In genomic region chr10:125765835-125766234, GRCh38 we compare ENCODE assay signal across 24 cellular contexts.
DNase-seq lines count a peak whose midpoint lies in the region; ATAC-seq, FAIRE-seq and TF ChIP-seq lines count a peak whose summit lies in the region.
"Had no signal": no experiment of that assay in that cellular context is flagged by ENCODE, and none has a peak within 500 bp of the region (broad histone marks: within the 10 kb centered on the region; RNA-seq: fewer than 3 reads in every experiment).

No MANE protein-coding gene starts in this region.

- H3K36me3 Mint-ChIP-seq in activated T-cell treated with anti-CD3 and anti-CD28 coated beads, Interleukin-2, amount 50 U/mL, for 24 hours (ENCODE audit: low read depth), result peaks cover 82% of the 10 kb centered on the region
- H3K36me3 Mint-ChIP-seq in memory B cell (peaks cover 29% of the 10 kb centered on the region), nephron progenitor cell (ENCODE audit: low read depth) (peaks cover 51% of the 10 kb centered on the region)

- no peak overlapping the region for H3K4me3 Mint-ChIP-seq in activated T-cell treated with anti-CD3 and anti-CD28 coated beads, Interleukin-2, amount 50 U/mL, for 24 hours
- H3K4me3 Mint-ChIP-seq in memory B cell, result no peak overlapping the region
- H3K4me3 Mint-ChIP-seq in nephron progenitor cell, result no peak overlapping the region
- H3K4me3 Mint-ChIP-seq: B cell; CD4-positive, alpha-beta T cell; CD8-positive, alpha-beta T cell had no signal

- H3K27ac Mint-ChIP-seq in activated T-cell treated with anti-CD3 and anti-CD28 coated beads, Interleukin-2, amount 50 U/mL, for 24 hours, result peak overlapping the region; percentile 44
- H3K27ac Mint-ChIP-seq in memory B cell (peak overlapping the region; percentile 19), nephron progenitor cell (peak overlapping the region; percentile 52)
- H3K27ac Mint-ChIP-seq: B cell; CD4-positive, alpha-beta T cell; CD8-positive, alpha-beta T cell had no signal

- DNase-seq in activated T-cell treated with anti-CD3 and anti-CD28 coated beads, Interleukin-2, amount 50 U/mL, for 24 hours, result no peak
- DNase-seq in activated T-cell treated with anti-CD3 and anti-CD28 coated beads for 4 hours, result no peak
- DNase-seq in memory B cell (ENCODE audit: low spot score in 2 of 2), result no peak
- DNase-seq in nephron progenitor cell, result no peak
- DNase-seq in DMS114 treated with DMSO at 0.1 percent for 48 hours (lab: John Stamatoyannopoulos, UW; ENCODE audit: unreplicated experiment), result no peak
- DNase-seq in RCC 7860 (ENCODE audit: low spot score), result no peak
- DNase-seq: AML-193; Caco-2; Calu3; CD4-positive, alpha-beta T cell; CD8-positive, alpha-beta T cell; DMS153; DMS53; DMS79; DND-41; EL; GDM1 had no signal

- ATAC-seq in memory B cell (ENCODE audit: low read depth), result no peak
- ATAC-seq in HG03097 (IDR thresholded peaks at IDR 0.05; ENCODE audit: low FRiP score, unreplicated experiment), result no peak
- ATAC-seq: A549; CD8-positive, alpha-beta T cell; GM12878 had no signal

- no peaks in the 10 kb centered on the region for H3K27me3 Mint-ChIP-seq in activated T-cell treated with anti-CD3 and anti-CD28 coated beads, Interleukin-2, amount 50 U/mL, for 24 hours
- H3K27me3 Mint-ChIP-seq in memory B cell (no peaks in the 10 kb centered on the region), nephron progenitor cell (ENCODE audit: low read depth, poor library complexity) (no peaks in the 10 kb centered on the region)
- H3K27me3 Mint-ChIP-seq: B cell; CD4-positive, alpha-beta T cell had no signal

- no peak for FAIRE-seq in RCC 7860 (lab: Jason Lieb, UNC)
- FAIRE-seq: A549, D721Med, GM12878, GM12892, GM18507 had no signal

- no peaks in the 10 kb centered on the region for H3K9me3 Mint-ChIP-seq in activated T-cell treated with anti-CD3 and anti-CD28 coated beads, Interleukin-2, amount 50 U/mL, for 24 hours
- no peaks in the 10 kb centered on the region for H3K9me3 Mint-ChIP-seq in memory B cell
- no peaks in the 10 kb centered on the region for H3K9me3 Mint-ChIP-seq in nephron progenitor cell
- H3K9me3 Mint-ChIP-seq: CD4-positive, alpha-beta T cell; CD8-positive, alpha-beta T cell had no signal

- no peak for TF ChIP-seq CTCF in nephron progenitor cell (IDR thresholded peaks at IDR 0.05)

- H3K4me1 Mint-ChIP-seq in activated T-cell treated with anti-CD3 and anti-CD28 coated beads, Interleukin-2, amount 50 U/mL, for 24 hours (ENCODE audit: low read depth), result no peaks in the 10 kb centered on the region
- H3K4me1 Mint-ChIP-seq in memory B cell (no peaks in the 10 kb centered on the region), nephron progenitor cell (peaks cover 16% of the 10 kb centered on the region)
- H3K4me1 Mint-ChIP-seq: B cell had no signal
